In genomic region chr1:82560566-82560965, GRCh38 we compare ENCODE assay signal across 18 cellular contexts.
"Had no signal": no experiment of that assay in that cellular context is flagged by ENCODE, and none has a peak within 500 bp of the region (broad histone marks: within the 10 kb centered on the region; RNA-seq: fewer than 3 reads in every experiment).

No MANE protein-coding gene starts in this region.

- ATAC-seq: Panc1, PC-3 had no signal

- DNase-seq: KBM-7; MV-4-11; NCI-H1048; NCI-H1105; NCI-H1417; NCI-H1436 treated with DMSO at 0.1 percent for 48 hours; NCI-H1694; NCI-H187 treated with DMSO at 0.1 percent for 48 hours; NCI-H2029 treated with DMSO at 0.1 percent for 48 hours; NCI-H524; NCI-H526 treated with DMSO at 0.1 percent for 48 hours; NCI-H748 treated with DMSO at 0.1 percent for 48 hours; NK-92 treated with Interleukin-12 subunit alpha and Interleukin-12 subunit beta, amount 100 ng/mL, for 24 hours; PC-3; SHP77; SK-N-SH; SW 1271 had no signal
